In genomic region chr12:89632778-89633177, GRCh38 we compare ENCODE assay signal across 1 cellular context.
A peak's percentile ranks its signal among the peaks of the same experiment; 100 is the strongest.
TF ChIP-seq lines count a peak whose summit lies in the region.

No MANE protein-coding gene starts in this region.

TF ChIP-seq in HepG2, 621 proteins besides CTCF, POLR2A, EP300 and RAD21 (continued from another document and continues in another):
- TF ChIP-seq ZNF646 (CRISPR knock-in tag; IDR thresholded peaks at IDR 0.05) (no peak), SOX5 (CRISPR knock-in tag; IDR thresholded peaks at IDR 0.05; ENCODE audit: borderline replicate concordance) (peak; percentile 92), CBX2 (IDR thresholded peaks at IDR 0.05; ENCODE audit: low read depth, low read length) (no peak), CBX2 (CRISPR knock-in tag; IDR thresholded peaks at IDR 0.05; ENCODE audit: low read depth) (no peak), USF2 (IDR thresholded peaks at IDR 0.05; ENCODE audit: low read depth, low read length) (no peak), USF2 (CRISPR knock-in tag; IDR thresholded peaks at IDR 0.05; ENCODE audit: borderline replicate concordance) (no peak), PBX2 (CRISPR knock-in tag; IDR thresholded peaks at IDR 0.05) (no peak), ZNF792 (CRISPR knock-in tag; IDR thresholded peaks at IDR 0.05) (peak; percentile 74; the same call in 1 of the 2 replicates), ZNF3 (CRISPR knock-in tag; IDR thresholded peaks at IDR 0.05) (no peak), ZNF44 (CRISPR knock-in tag; IDR thresholded peaks at IDR 0.05) (no peak), ZBTB3 (CRISPR knock-in tag; IDR thresholded peaks at IDR 0.05; ENCODE audit: borderline replicate concordance, low read depth) (no peak), YY1 (IDR thresholded peaks at IDR 0.05; ENCODE audit: insufficient read depth, insufficient replicate concordance, low read depth, low read length) (no peak), KMT2A (CRISPR knock-in tag; IDR thresholded peaks at IDR 0.05) (no peak; the same call in 1 of the 2 replicates), HNF4A (CRISPR knock-in tag; IDR thresholded peaks at IDR 0.05) (peak; percentile 98), ZMAT3 (CRISPR knock-in tag; conservative IDR thresholded peaks at IDR 0.05) (no peak), ARNT2 (CRISPR knock-in tag; IDR thresholded peaks at IDR 0.05; ENCODE audit: low read depth) (no peak), NRL (CRISPR knock-in tag; IDR thresholded peaks at IDR 0.05; ENCODE audit: borderline replicate concordance) (no peak), PHF20 (CRISPR knock-in tag; IDR thresholded peaks at IDR 0.05) (no peak), ZNF121 (CRISPR knock-in tag; IDR thresholded peaks at IDR 0.05) (no peak), PRDM10 (CRISPR knock-in tag; IDR thresholded peaks at IDR 0.05; ENCODE audit: low read depth) (no peak), ZFP91 (CRISPR knock-in tag; IDR thresholded peaks at IDR 0.05; ENCODE audit: borderline replicate concordance) (no peak), TRIM22 (IDR thresholded peaks at IDR 0.05) (no peak), HNRNPUL1 (IDR thresholded peaks at IDR 0.05; ENCODE audit: low read depth, low read length) (peak; percentile 38; the same call in 1 of the 2 replicates), IRX3 (CRISPR knock-in tag; IDR thresholded peaks at IDR 0.05; ENCODE audit: borderline replicate concordance, low read depth) (no peak), SP1 (IDR thresholded peaks at IDR 0.05) (no peak), SP1 (CRISPR knock-in tag; IDR thresholded peaks at IDR 0.05) (no peak), JUND (CRISPR knock-in tag; IDR thresholded peaks at IDR 0.05) (no peak), ZSCAN9 (CRISPR knock-in tag; IDR thresholded peaks at IDR 0.05; ENCODE audit: borderline replicate concordance) (peak; percentile 64; the same call in 1 of the 2 replicates), NFE2 (CRISPR knock-in tag; IDR thresholded peaks at IDR 0.05) (no peak), ZNF557 (CRISPR knock-in tag; IDR thresholded peaks at IDR 0.05) (no peak), FOSL1 (CRISPR knock-in tag; IDR thresholded peaks at IDR 0.05; ENCODE audit: borderline replicate concordance) (no peak), NFYC (CRISPR knock-in tag; IDR thresholded peaks at IDR 0.05) (no peak), ZNF501 (CRISPR knock-in tag; IDR thresholded peaks at IDR 0.05) (no peak), ZNF281 (CRISPR knock-in tag; IDR thresholded peaks at IDR 0.05; ENCODE audit: borderline replicate concordance) (peak; percentile 43; the same call in 1 of the 2 replicates), ZNF234 (CRISPR knock-in tag; conservative IDR thresholded peaks at IDR 0.05) (no peak), PCBP2 (optimal IDR thresholded peaks at IDR 0.05; ENCODE audit: low read depth, low read length, poor library complexity, severe bottlenecking) (no peak), RAD51 (IDR thresholded peaks at IDR 0.05; ENCODE audit: borderline replicate concordance) (no peak), ZNF558 (CRISPR knock-in tag; IDR thresholded peaks at IDR 0.05; ENCODE audit: borderline replicate concordance) (no peak; the same call in 1 of the 2 replicates), ZSCAN29 (CRISPR knock-in tag; conservative IDR thresholded peaks at IDR 0.05) (no peak), ZNF180 (CRISPR knock-in tag; IDR thresholded peaks at IDR 0.05; ENCODE audit: borderline replicate concordance, low read depth) (no peak), NFRKB (IDR thresholded peaks at IDR 0.05) (no peak), KAT8 (CRISPR knock-in tag; IDR thresholded peaks at IDR 0.05) (peak; percentile 76), TBL1XR1 (IDR thresholded peaks at IDR 0.05; ENCODE audit: borderline replicate concordance, low read length, partially characterized antibody) (peak; percentile 80), MIXL1 (CRISPR knock-in tag; IDR thresholded peaks at IDR 0.05) (peak; percentile 98), MAF1 (CRISPR knock-in tag; IDR thresholded peaks at IDR 0.05; ENCODE audit: borderline replicate concordance) (no peak), ETV6 (CRISPR knock-in tag; conservative IDR thresholded peaks at IDR 0.05) (no peak)
